Comparison of ENCODE assay signal across 21 cellular contexts in the genomic region with DNA sequence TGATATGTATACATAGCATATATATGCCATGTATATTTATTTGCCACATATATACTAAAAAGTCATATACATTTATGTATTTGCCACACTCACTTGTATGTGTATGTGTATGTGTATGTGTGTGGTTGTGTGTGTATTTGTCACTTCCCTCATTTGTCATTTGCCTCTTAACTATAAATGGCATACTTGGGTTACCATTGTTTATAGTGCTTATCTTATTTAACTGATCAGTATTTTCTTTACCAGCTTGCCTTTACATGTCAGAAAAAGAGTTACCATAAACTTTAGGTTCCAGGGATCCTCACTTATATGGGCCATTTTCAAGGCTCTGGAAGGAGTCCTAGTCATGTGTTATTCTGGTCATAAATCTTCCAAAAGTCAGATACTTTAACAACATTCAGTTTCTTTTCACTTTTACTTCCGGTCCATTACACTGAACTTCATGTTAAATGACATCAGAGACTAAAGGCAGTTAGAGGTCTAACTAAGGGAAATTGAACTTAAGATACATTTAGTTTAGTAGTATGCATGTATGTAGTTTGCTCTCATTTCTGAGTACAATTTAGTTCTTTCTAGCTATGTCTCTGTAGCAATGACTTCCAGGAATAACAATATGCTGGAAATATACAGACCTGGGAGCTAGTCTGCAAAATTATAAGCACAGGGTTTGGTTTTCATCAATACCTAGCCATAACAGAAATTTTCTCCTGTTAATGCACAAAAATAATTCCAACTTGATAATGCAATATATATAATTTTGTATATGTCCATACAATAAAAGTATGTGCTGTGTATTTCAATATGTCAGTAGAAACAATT. TPM values are rescaled to one million over a fixed set of nuclear protein-coding genes. Genes with fewer than 3 reads are reported as not detected.
DNase-seq lines count a peak whose midpoint lies in the region; ATAC-seq, FAIRE-seq and TF ChIP-seq lines count a peak whose summit lies in the region.
"Had no signal": no experiment of that assay in that cellular context is flagged by ENCODE, and none has a peak within 500 bp of the region (broad histone marks: within the 10 kb centered on the region; RNA-seq: fewer than 3 reads in every experiment).

No MANE protein-coding gene starts in this region.

- no peaks in the 10 kb centered on the region for H3K4me1 ChIP-seq in small intestine (ENCODE audit: control insufficient read depth in 2 of 2, insufficient read depth in 1 of 2, low read depth in 1 of 2, low read length in 1 of 2)
- H3K4me1 ChIP-seq: HAP-1, upper lobe of right lung had no signal

- no peak overlapping the region for H3K4me3 Mint-ChIP-seq in activated CD4-positive, alpha-beta memory T cell treated with anti-CD3 and anti-CD28 coated beads, Interleukin-2, amount 10 ng/mL, durations not matched to agents 7 days and 5 days
- no peak overlapping the region for H3K4me3 Mint-ChIP-seq in activated CD4-positive, alpha-beta memory T cell treated with anti-CD3 and anti-CD28 coated beads for 36 hours
- H3K4me3 Mint-ChIP-seq in activated naive CD8-positive, alpha-beta T cell treated with anti-CD3 and anti-CD28 coated beads, Interleukin-2, amount 50 U/mL, for 24 hours, result no peak overlapping the region
- H3K4me3 Mint-ChIP-seq: WTC11 had no signal

- POLR2A ChIA-PET in activated CD4-positive, alpha-beta memory T cell treated with anti-CD3 and anti-CD28 coated beads, Interleukin-2, amount 10 ng/mL, durations not matched to agents 7 days and 5 days (lab: Charles Lee), result no interaction called here
- POLR2A ChIA-PET in activated CD4-positive, alpha-beta memory T cell treated with anti-CD3 and anti-CD28 coated beads for 36 hours (lab: Charles Lee), result interaction anchor here (0.9 kb wide), 1 partner anchor 31 kb away, joined by 3 read pairs; no protein-coding TSS in a partner anchor

- H3K27ac ChIP-seq in small intestine (ENCODE audit: low read depth in 1 of 2, low read length in 1 of 2), result no peak overlapping the region
- H3K27ac ChIP-seq in dorsolateral prefrontal cortex, result no peak overlapping the region
- H3K27ac ChIP-seq: upper lobe of right lung had no signal

- H3K4me1 Mint-ChIP-seq in activated CD4-positive, alpha-beta memory T cell treated with anti-CD3 and anti-CD28 coated beads, Interleukin-2, amount 10 ng/mL, durations not matched to agents 7 days and 5 days, result peaks cover 12% of the 10 kb centered on the region
- H3K4me1 Mint-ChIP-seq in activated CD4-positive, alpha-beta memory T cell treated with anti-CD3 and anti-CD28 coated beads for 36 hours (ENCODE audit: low read depth), result peaks cover 11% of the 10 kb centered on the region
- H3K4me1 Mint-ChIP-seq in activated naive CD8-positive, alpha-beta T cell treated with anti-CD3 and anti-CD28 coated beads, Interleukin-2, amount 50 U/mL, for 24 hours, result peaks cover 34% of the 10 kb centered on the region

- TF ChIP-seq CTCF in omental fat pad (IDR thresholded peaks at IDR 0.05) (no peak), dorsolateral prefrontal cortex (IDR thresholded peaks at IDR 0.05 in 54 of 56, conservative IDR thresholded peaks at IDR 0.05 in 2 of 56; ENCODE audit: low read depth in 1 of 56, partially characterized antibody in 56 of 56) (no peak)

- H3K27me3 Mint-ChIP-seq in activated CD4-positive, alpha-beta memory T cell treated with anti-CD3 and anti-CD28 coated beads, Interleukin-2, amount 10 ng/mL, durations not matched to agents 7 days and 5 days, result peaks cover 3% of the 10 kb centered on the region
- no peaks in the 10 kb centered on the region for H3K27me3 Mint-ChIP-seq in activated CD4-positive, alpha-beta memory T cell treated with anti-CD3 and anti-CD28 coated beads for 36 hours
- H3K27me3 Mint-ChIP-seq in activated naive CD8-positive, alpha-beta T cell treated with anti-CD3 and anti-CD28 coated beads, Interleukin-2, amount 50 U/mL, for 24 hours, result no peaks in the 10 kb centered on the region

- no peak overlapping the region for H3K4me3 ChIP-seq in small intestine (ENCODE audit: low read depth in 1 of 2, low read length in 2 of 2)
- no peak overlapping the region for H3K4me3 ChIP-seq in dorsolateral prefrontal cortex
- H3K4me3 ChIP-seq: HAP-1, upper lobe of right lung had no signal

- intact Hi-C loops in activated CD4-positive, alpha-beta memory T cell treated with anti-CD3 and anti-CD28 coated beads for 36 hours (cut with micrococcal nuclease), result no loop called here
- intact Hi-C loops in dorsolateral prefrontal cortex (cut with DNase I), result no loop called here

- no peaks in the 10 kb centered on the region for H3K9me3 ChIP-seq in small intestine (ENCODE audit: control insufficient read depth, low read depth)
- H3K9me3 ChIP-seq: HAP-1, upper lobe of right lung had no signal

- FAIRE-seq in HTR-8/SVneo (lab: Jason Lieb, UNC) (no peak), small intestine (lab: Jason Lieb, UNC) (no peak)

- H3K27me3 ChIP-seq in small intestine (ENCODE audit: control insufficient read depth in 2 of 2, insufficient read depth in 2 of 2, low read length in 2 of 2) (no peaks in the 10 kb centered on the region), dorsolateral prefrontal cortex (no peaks in the 10 kb centered on the region)
- H3K27me3 ChIP-seq: upper lobe of right lung had no signal

- no peaks in the 10 kb centered on the region for H3K9me3 Mint-ChIP-seq in activated CD4-positive, alpha-beta memory T cell treated with anti-CD3 and anti-CD28 coated beads, Interleukin-2, amount 10 ng/mL, durations not matched to agents 7 days and 5 days
- no peaks in the 10 kb centered on the region for H3K9me3 Mint-ChIP-seq in activated CD4-positive, alpha-beta memory T cell treated with anti-CD3 and anti-CD28 coated beads for 36 hours
- peaks cover 3% of the 10 kb centered on the region for H3K9me3 Mint-ChIP-seq in activated naive CD8-positive, alpha-beta T cell treated with anti-CD3 and anti-CD28 coated beads, Interleukin-2, amount 50 U/mL, for 24 hours
- H3K9me3 Mint-ChIP-seq: WTC11 had no signal

- no peak for DNase-seq in activated CD4-positive, alpha-beta memory T cell treated with anti-CD3 and anti-CD28 coated beads, Interleukin-2, amount 10 ng/mL, durations not matched to agents 7 days and 5 days
- DNase-seq in activated CD4-positive, alpha-beta memory T cell treated with anti-CD3 and anti-CD28 coated beads for 36 hours, result no peak
- peak; percentile 12 for DNase-seq in HTR-8/SVneo (ENCODE audit: insufficient read length, low spot score)
- DNase-seq in activated naive CD8-positive, alpha-beta T cell treated with anti-CD3 and anti-CD28 coated beads, Interleukin-2, amount 50 U/mL, for 24 hours, result no peak
- DNase-seq in small intestine, result peak; percentile 16
- DNase-seq in AG08395 (ENCODE audit: low spot score), result no peak
- DNase-seq in omental fat pad (ENCODE audit: low spot score), result no peak
- no peak for DNase-seq in dorsolateral prefrontal cortex
- DNase-seq: activated T-cell treated with anti-CD3 and anti-CD28 coated beads, Interleukin-2, amount 50 U/mL, for 48 hours; COR-L47; hypothalamus; left cardiac atrium; NCI-H1694 treated with DMSO at 0.1 percent for 48 hours; NCI-H524 treated with DMSO at 0.1 percent for 48 hours; stimulated activated CD4-positive, alpha-beta T cell treated with anti-CD3 and anti-CD28 coated beads, Interleukin-4, amount 100 ng/mL, for 1 hour; SW 1271; upper lobe of right lung had no signal

- H3K27ac Mint-ChIP-seq in activated CD4-positive, alpha-beta memory T cell treated with anti-CD3 and anti-CD28 coated beads, Interleukin-2, amount 10 ng/mL, durations not matched to agents 7 days and 5 days, result peak overlapping the region; percentile 27
- H3K27ac Mint-ChIP-seq in activated CD4-positive, alpha-beta memory T cell treated with anti-CD3 and anti-CD28 coated beads for 36 hours, result no peak overlapping the region
- H3K27ac Mint-ChIP-seq in activated naive CD8-positive, alpha-beta T cell treated with anti-CD3 and anti-CD28 coated beads, Interleukin-2, amount 50 U/mL, for 24 hours, result peak overlapping the region; percentile 47
- H3K27ac Mint-ChIP-seq: WTC11 had no signal

- no peaks in the 10 kb centered on the region for H3K36me3 Mint-ChIP-seq in activated CD4-positive, alpha-beta memory T cell treated with anti-CD3 and anti-CD28 coated beads, Interleukin-2, amount 10 ng/mL, durations not matched to agents 7 days and 5 days (ENCODE audit: low read depth)
- H3K36me3 Mint-ChIP-seq in activated CD4-positive, alpha-beta memory T cell treated with anti-CD3 and anti-CD28 coated beads for 36 hours, result no peaks in the 10 kb centered on the region
- H3K36me3 Mint-ChIP-seq in activated naive CD8-positive, alpha-beta T cell treated with anti-CD3 and anti-CD28 coated beads, Interleukin-2, amount 50 U/mL, for 24 hours (ENCODE audit: low read depth), result no peaks in the 10 kb centered on the region
- H3K36me3 Mint-ChIP-seq: WTC11 had no signal

- no peak for ATAC-seq in activated naive CD8-positive, alpha-beta T cell treated with anti-CD3 and anti-CD28 coated beads, Interleukin-2, amount 50 U/mL, for 24 hours
- no peak for ATAC-seq in omental fat pad (ENCODE audit: low FRiP score)
- ATAC-seq: left cardiac atrium, Panc1, sciatic nerve, upper lobe of right lung, WTC11 had no signal

- CTCF ChIA-PET in activated CD4-positive, alpha-beta memory T cell treated with anti-CD3 and anti-CD28 coated beads, Interleukin-2, amount 10 ng/mL, durations not matched to agents 7 days and 5 days (lab: Charles Lee), result no interaction called here
- CTCF ChIA-PET in activated CD4-positive, alpha-beta memory T cell treated with anti-CD3 and anti-CD28 coated beads for 36 hours (lab: Charles Lee), result no interaction called here

- H3K36me3 ChIP-seq in small intestine (ENCODE audit: control insufficient read depth in 2 of 2, insufficient read depth in 2 of 2, low read length in 2 of 2), result no peaks in the 10 kb centered on the region
- H3K36me3 ChIP-seq: HAP-1, upper lobe of right lung had no signal

- 10 to 18% (median 14%) methylated on average over 1 of the region's 1 CpG for WGBS in small intestine, 3 donors

RNA-seq across cellular contexts. Expression of a gene that starts 33.7 kb away (rescaled TPM):
- total RNA-seq in activated CD4-positive, alpha-beta memory T cell treated with anti-CD3 and anti-CD28 coated beads, Interleukin-2, amount 10 ng/mL, durations not matched to agents 7 days and 5 days, result 10 to 100 TPM; 21.7 to 27.8 TPM
- total RNA-seq in activated CD4-positive, alpha-beta memory T cell treated with anti-CD3 and anti-CD28 coated beads for 36 hours, result 10 to 100 TPM; 43.2 to 43.8 TPM
- polyA plus RNA-seq in small intestine, result 1 to 10 TPM; 4.9 to 6.5 (median 6.3) TPM
- total RNA-seq in omental fat pad (10 to 100 TPM; 21.6 to 59.4 (median 34.5) TPM), dorsolateral prefrontal cortex (10 to 100 TPM; 24.9 to 56.3 (median 41.0) TPM)

Comparison
In these comparisons a context has a peak if more than half of its experiments do, and no peak if none do; other contexts are left out.
1. DNase-seq: peak in HTR-8/SVneo (single experiment) and small intestine (single experiment); none in activated CD4-positive, alpha-beta memory T cell treated with anti-CD3 and anti-CD28 coated beads, Interleukin-2, amount 10 ng/mL, durations not matched to agents 7 days and 5 days (single experiment), activated CD4-positive, alpha-beta memory T cell treated with anti-CD3 and anti-CD28 coated beads for 36 hours (single experiment), activated naive CD8-positive, alpha-beta T cell treated with anti-CD3 and anti-CD28 coated beads, Interleukin-2, amount 50 U/mL, for 24 hours (single experiment), AG08395 (single experiment), omental fat pad (single experiment) and dorsolateral prefrontal cortex (0 of 10).